In the genomic region with DNA sequence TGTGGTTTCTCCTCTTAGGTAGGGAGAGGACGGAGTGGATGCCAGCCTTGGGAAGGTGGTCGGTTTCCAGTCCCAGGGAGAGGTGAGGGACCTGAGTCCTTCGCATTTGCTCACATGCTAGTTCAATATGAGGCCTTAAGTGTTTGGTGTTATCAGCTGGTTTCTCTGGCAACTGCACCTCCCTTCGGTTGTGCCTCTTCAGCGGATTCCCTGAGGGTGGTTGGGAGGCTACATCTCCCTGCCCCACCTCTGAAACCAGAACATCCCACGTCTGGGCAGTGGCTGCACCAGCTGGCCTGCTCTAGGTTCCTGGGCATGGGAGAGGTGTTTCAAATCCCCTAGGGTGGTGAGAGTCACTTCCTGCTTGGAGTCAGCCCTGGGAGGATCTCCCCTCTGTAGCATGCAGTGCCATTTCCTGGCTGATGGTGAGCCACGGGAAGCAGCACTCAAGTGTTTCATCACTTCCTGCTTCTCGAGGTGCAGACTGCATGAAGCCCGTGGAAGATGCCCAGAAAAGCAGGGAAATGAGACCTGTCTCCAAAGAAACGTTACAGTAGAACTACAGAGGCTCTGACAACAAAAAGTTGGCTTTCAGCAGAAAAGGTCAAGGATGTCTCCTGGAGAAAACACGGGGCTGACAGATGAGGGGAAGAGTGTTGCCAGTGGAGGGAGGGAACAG, we compare ENCODE assay signal across 8 cellular contexts.
A peak's percentile ranks its signal among the peaks of the same experiment; 100 is the strongest.
DNase-seq lines count a peak whose midpoint lies in the region; ATAC-seq lines count a peak whose summit lies in the region.

No MANE protein-coding gene starts in this region.

- H3K36me3 Mint-ChIP-seq in stimulated activated naive CD8-positive, alpha-beta T cell treated with anti-CD3 and anti-CD28 coated beads, Interleukin-15, Interleukin-2, amounts not matched to agents 100 ng/mL and 50 ng/mL, for 24 hours (ENCODE audit: low read depth): peaks cover 4% of the 10 kb centered on the region

- ATAC-seq in GM19452 (IDR thresholded peaks at IDR 0.05; ENCODE audit: unreplicated experiment): no peak

- peaks cover 9% of the 10 kb centered on the region for H3K9me3 Mint-ChIP-seq in stimulated activated naive CD8-positive, alpha-beta T cell treated with anti-CD3 and anti-CD28 coated beads, Interleukin-15, Interleukin-2, amounts not matched to agents 100 ng/mL and 50 ng/mL, for 24 hours

- peaks cover 24% of the 10 kb centered on the region for H3K4me1 Mint-ChIP-seq in stimulated activated naive CD8-positive, alpha-beta T cell treated with anti-CD3 and anti-CD28 coated beads, Interleukin-15, Interleukin-2, amounts not matched to agents 100 ng/mL and 50 ng/mL, for 24 hours (ENCODE audit: low read depth)

- DNase-seq in GF-D8 (lab: John Stamatoyannopoulos, UW): peak; percentile 65
- DNase-seq in NCI-H2029 treated with DMSO at 0.1 percent for 48 hours (lab: John Stamatoyannopoulos, UW): peak; percentile 44
- peak; percentile 14 for DNase-seq in activated effector memory CD4-positive, alpha-beta T cell treated with Interleukin-2 at 50 U/mL for 16 hours
- peak; percentile 61 for DNase-seq in hepatic stellate cell (ENCODE audit: low spot score)
- no peak for DNase-seq in germinal center (ENCODE audit: low spot score)
- no peak for DNase-seq in effector CD8-positive, alpha-beta T cell (lab: John Stamatoyannopoulos, UW)

- peaks cover 3% of the 10 kb centered on the region for H3K27me3 Mint-ChIP-seq in stimulated activated naive CD8-positive, alpha-beta T cell treated with anti-CD3 and anti-CD28 coated beads, Interleukin-15, Interleukin-2, amounts not matched to agents 100 ng/mL and 50 ng/mL, for 24 hours

- peak overlapping the region; percentile 92 for H3K27ac Mint-ChIP-seq in stimulated activated naive CD8-positive, alpha-beta T cell treated with anti-CD3 and anti-CD28 coated beads, Interleukin-15, Interleukin-2, amounts not matched to agents 100 ng/mL and 50 ng/mL, for 24 hours

- peak overlapping the region; percentile 6 for H3K4me3 Mint-ChIP-seq in stimulated activated naive CD8-positive, alpha-beta T cell treated with anti-CD3 and anti-CD28 coated beads, Interleukin-15, Interleukin-2, amounts not matched to agents 100 ng/mL and 50 ng/mL, for 24 hours

Comparison
In these comparisons a context has a peak if more than half of its experiments do, and no peak if none do; other contexts are left out.
1. DNase-seq: peak in GF-D8 (single experiment), NCI-H2029 treated with DMSO at 0.1 percent for 48 hours (single experiment), activated effector memory CD4-positive, alpha-beta T cell treated with Interleukin-2 at 50 U/mL for 16 hours (single experiment) and hepatic stellate cell (single experiment); none in germinal center (single experiment) and effector CD8-positive, alpha-beta T cell (single experiment).